ENCODE assay signal across 14 cellular contexts in the genomic region with DNA sequence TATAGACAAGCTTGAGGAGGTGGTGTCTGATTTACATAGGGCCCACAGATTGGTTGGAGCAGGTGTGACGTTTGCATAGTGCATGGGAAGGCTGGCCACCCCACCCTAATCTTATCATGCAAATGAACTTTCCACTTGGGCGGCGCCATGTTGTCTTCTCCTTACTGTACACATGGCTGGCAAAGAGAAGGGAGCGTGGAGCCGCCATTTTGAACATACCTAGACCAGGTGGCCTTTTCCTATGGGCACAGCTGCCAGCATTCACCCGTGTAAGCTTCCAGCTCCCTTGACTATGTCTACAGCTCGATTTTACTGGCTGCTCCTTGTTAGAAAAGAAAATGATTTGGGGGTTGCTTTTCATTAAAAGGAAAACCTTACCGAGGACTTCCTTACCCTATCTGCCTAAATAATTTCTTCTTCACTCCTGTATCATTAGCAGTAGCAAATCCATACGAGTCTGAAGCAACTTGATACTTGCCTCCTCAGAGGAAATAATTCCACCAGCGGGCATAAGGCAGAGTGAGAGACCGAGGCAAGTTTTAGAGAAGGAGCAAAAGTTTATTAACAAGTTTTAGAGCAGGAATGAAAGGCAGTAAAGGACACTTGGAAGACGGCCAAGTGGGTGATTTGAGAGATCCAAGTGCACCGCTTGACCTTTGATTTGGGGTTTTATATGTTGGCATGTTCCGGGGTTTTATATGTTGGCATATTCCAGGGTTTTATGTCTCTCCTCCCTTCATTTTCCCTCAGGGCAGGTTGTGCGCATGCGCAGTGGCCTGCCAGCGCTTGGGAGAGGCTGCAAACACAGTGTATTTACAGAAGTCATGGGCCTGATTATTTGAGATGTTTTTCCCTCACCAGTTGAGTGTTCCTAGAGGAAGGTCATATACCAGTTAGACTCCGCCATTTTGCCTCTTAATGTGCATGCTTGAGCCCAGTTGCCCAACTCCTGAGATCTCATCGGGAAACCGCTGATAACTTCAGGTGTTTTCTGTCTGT.
DNase-seq lines count a peak whose midpoint lies in the region; ATAC-seq and TF ChIP-seq lines count a peak whose summit lies in the region.
"Had no signal": no experiment of that assay in that cellular context is flagged by ENCODE, and none has a peak within 500 bp of the region (broad histone marks: within the 10 kb centered on the region; RNA-seq: fewer than 3 reads in every experiment).

No MANE protein-coding gene starts in this region.

- no TSS peak for BruUV-seq in OCI-LY7 (replicated peaks; lab: Mats Ljungman, UMichigan)

- POLR2A ChIA-PET in OCI-LY7 (lab: Charles Lee), result no interaction called here

- H3K4me3 ChIP-seq in muscle layer of duodenum (ENCODE audit: low read depth in 1 of 2, low read length in 2 of 2) (no peak overlapping the region), OCI-LY7 (ENCODE audit: low read depth, low read length, poor library complexity, severe bottlenecking) (no peak overlapping the region)
- H3K4me3 ChIP-seq: BLaER1 had no signal

- no peaks in the 10 kb centered on the region for H3K36me3 Mint-ChIP-seq in effector memory CD8-positive, alpha-beta T cell (ENCODE audit: insufficient read depth)

- no peaks in the 10 kb centered on the region for H3K27me3 Mint-ChIP-seq in effector memory CD8-positive, alpha-beta T cell
- H3K27me3 Mint-ChIP-seq: activated CD4-positive, alpha-beta T cell treated with anti-CD3 and anti-CD28 coated beads for 36 hours had no signal

- DNase-seq in Caki2 (ENCODE audit: low read depth) (peak; percentile 80), NCI-H146 treated with DMSO at 0.1 percent for 48 hours (lab: John Stamatoyannopoulos, UW; ENCODE audit: unreplicated experiment) (peak; percentile 37), SHP77 treated with DMSO at 0.1 percent for 48 hours (lab: John Stamatoyannopoulos, UW) (peak; percentile 79), OCI-LY7 (ENCODE audit: low spot score) (no peak), iPS-NIHi7 (ENCODE audit: extremely low spot score) (no peak)
- DNase-seq in effector memory CD8-positive, alpha-beta T cell, result no peak
- DNase-seq: activated CD4-positive, alpha-beta T cell treated with anti-CD3 and anti-CD28 coated beads for 36 hours; dermis blood vessel endothelial cell; NCI-H1105; stimulated activated CD4-positive, alpha-beta T cell treated with anti-CD3 and anti-CD28 coated beads, Interleukin-2, amount 100 ng/mL, for 24 hours; T-helper 1 cell had no signal

- intact Hi-C loops in OCI-LY7 (cut with micrococcal nuclease; ENCODE audit: unreplicated experiment), result no loop called here

- H3K9me2 ChIP-seq in OCI-LY7 (ENCODE audit: insufficient read depth, low read length), result no peaks in the 10 kb centered on the region

- no peak for ATAC-seq in effector memory CD8-positive, alpha-beta T cell (replicated peaks)
- no peak for ATAC-seq in GM21786 (IDR thresholded peaks at IDR 0.05; ENCODE audit: unreplicated experiment)
- ATAC-seq: activated CD4-positive, alpha-beta T cell treated with anti-CD3 and anti-CD28 coated beads for 36 hours had no signal

- peak overlapping the region in 1 of 2 donors; percentile 54 for H3K27ac Mint-ChIP-seq in effector memory CD8-positive, alpha-beta T cell
- H3K27ac Mint-ChIP-seq: activated CD4-positive, alpha-beta T cell treated with anti-CD3 and anti-CD28 coated beads for 36 hours had no signal

- no peak overlapping the region for H3K4me2 ChIP-seq in OCI-LY7 (ENCODE audit: low read length)
- H3K4me2 ChIP-seq: BLaER1 had no signal

- no peaks in the 10 kb centered on the region for H4K20me1 ChIP-seq in OCI-LY7 (ENCODE audit: insufficient read depth, low read length)
- H4K20me1 ChIP-seq: BLaER1 had no signal

- peaks cover 8 to 11% of the 10 kb centered on the region in 2 donors for H3K4me1 Mint-ChIP-seq in effector memory CD8-positive, alpha-beta T cell (ENCODE audit: low read depth in 2 of 2)

- H3K27me3 ChIP-seq in muscle layer of duodenum (ENCODE audit: low read depth, low read length), result no peaks in the 10 kb centered on the region
- H3K27me3 ChIP-seq: BLaER1 had no signal

- H3K4me1 ChIP-seq in muscle layer of duodenum (ENCODE audit: control insufficient read depth in 1 of 2, insufficient read depth in 2 of 2, low read length in 2 of 2), result no peaks in the 10 kb centered on the region
- H3K4me1 ChIP-seq in OCI-LY7 (ENCODE audit: insufficient read depth, low read length, poor library complexity, severe bottlenecking), result no peaks in the 10 kb centered on the region

- H3K27ac ChIP-seq in muscle layer of duodenum (ENCODE audit: low read length) (peak overlapping the region; percentile 87), OCI-LY7 (ENCODE audit: low read depth, low read length, poor library complexity, severe bottlenecking) (no peak overlapping the region)
- H3K27ac ChIP-seq: BLaER1 had no signal

- H2AFZ ChIP-seq in OCI-LY7 (ENCODE audit: low read length), result no peak overlapping the region

- H3K9me3 ChIP-seq in muscle layer of duodenum (ENCODE audit: control insufficient read depth in 1 of 2, low read length in 2 of 2) (no peaks in the 10 kb centered on the region), OCI-LY7 (ENCODE audit: low read length) (no peaks in the 10 kb centered on the region)

- in situ Hi-C loops in Caki2 (cut with HindIII; ENCODE audit: low pct_unique_long_range_greater_than_20kb, low sequenced_read_pairs), result no loop called here

- TF ChIP-seq CTCF in OCI-LY7 (conservative IDR thresholded peaks at IDR 0.05; ENCODE audit: low read length), result no peak

- CTCF ChIA-PET in OCI-LY7 (lab: Charles Lee; ENCODE audit: unreplicated experiment), result no interaction called here

- H3K9me3 Mint-ChIP-seq in effector memory CD8-positive, alpha-beta T cell, result no peaks in the 10 kb centered on the region

- H3K79me2 ChIP-seq in OCI-LY7 (ENCODE audit: insufficient read depth, low read depth, low read length), result no peaks in the 10 kb centered on the region

- H3K4me3 Mint-ChIP-seq in effector memory CD8-positive, alpha-beta T cell, result no peak overlapping the region
- H3K4me3 Mint-ChIP-seq: activated CD4-positive, alpha-beta T cell treated with anti-CD3 and anti-CD28 coated beads for 36 hours had no signal

- peaks cover 0 to 10% of the 10 kb centered on the region in 2 donors for H3K36me3 ChIP-seq in muscle layer of duodenum (ENCODE audit: control insufficient read depth in 1 of 2, insufficient read depth in 2 of 2, low read length in 2 of 2)
- no peaks in the 10 kb centered on the region for H3K36me3 ChIP-seq in OCI-LY7 (ENCODE audit: insufficient read depth, low read length)
- H3K36me3 ChIP-seq: BLaER1 had no signal

Comparison
In these comparisons a context has a peak if more than half of its experiments do, and no peak if none do; other contexts are left out.
1. DNase-seq: peak in Caki2 (single experiment), NCI-H146 treated with DMSO at 0.1 percent for 48 hours (single experiment) and SHP77 treated with DMSO at 0.1 percent for 48 hours (single experiment); none in OCI-LY7 (single experiment), effector memory CD8-positive, alpha-beta T cell (0 of 3) and iPS-NIHi7 (single experiment).